In genomic region chr10:53770903-53771302, GRCh38 we compare ENCODE assay signal across 28 cellular contexts.
"Had no signal": no experiment of that assay in that cellular context is flagged by ENCODE, and none has a peak within 500 bp of the region (broad histone marks: within the 10 kb centered on the region; RNA-seq: fewer than 3 reads in every experiment).

No MANE protein-coding gene starts in this region.

- H3K9me3 ChIP-seq: ovary, psoas muscle, right lobe of liver, sigmoid colon, thoracic aorta, thyroid gland, tibial nerve, upper lobe of left lung, vagina had no signal

- H3K4me3 ChIP-seq: neural progenitor cell, ovary, psoas muscle, right lobe of liver, sigmoid colon, spleen, stomach, thoracic aorta, thyroid gland, tibial nerve, upper lobe of left lung, vagina had no signal

- H2AFZ ChIP-seq: neural progenitor cell, parathyroid adenoma had no signal

- H3K27me3 ChIP-seq: neural progenitor cell, ovary, right lobe of liver, sigmoid colon, spleen, stomach, thyroid gland, tibial nerve, upper lobe of left lung, vagina had no signal

- DNase-seq: naive thymus-derived CD8-positive, alpha-beta T cell; nephron progenitor cell; occipital lobe; ovary; posterior cingulate gyrus; psoas muscle; right cardiac atrium; right lobe of liver; sigmoid colon; small intestine; spleen; stimulated activated CD4-positive, alpha-beta T cell treated with anti-CD3 and anti-CD28 coated beads, Interleukin-12 subunit alpha, Interleukin-12 subunit beta, amount 100 ng/mL, for 4 hours; stimulated activated CD4-positive, alpha-beta T cell treated with anti-CD3 and anti-CD28 coated beads, Interleukin-1b, Interleukin-23, amount 100 ng/mL, for 48 hours; stimulated activated CD4-positive, alpha-beta T cell treated with anti-CD3 and anti-CD28 coated beads, Interleukin-4, amount 100 ng/mL, for 1 hour; stimulated activated CD4-positive, alpha-beta T cell treated with anti-CD3 and anti-CD28 coated beads, Interleukin-4, amount 100 ng/mL, for 4 hours; stimulated activated CD8-positive, alpha-beta memory T cell treated with anti-CD3 and anti-CD28 coated beads, Interleukin-4, amount 100 ng/mL, for 48 hours; stimulated activated naive CD4-positive, alpha-beta T cell; stomach; thyroid gland; trophoblast cell; upper lobe of left lung had no signal

- H3K36me3 ChIP-seq: neural progenitor cell, ovary, right lobe of liver, sigmoid colon, spleen, stomach, thoracic aorta, thyroid gland, tibial nerve, upper lobe of left lung, vagina had no signal

- H3K4me2 ChIP-seq: neural progenitor cell had no signal

- H3K79me2 ChIP-seq: parathyroid adenoma had no signal

- H3K9ac ChIP-seq: neural progenitor cell, parathyroid adenoma had no signal

- H3K27ac ChIP-seq: neural progenitor cell, ovary, parathyroid adenoma, psoas muscle, right lobe of liver, sigmoid colon, spleen, stomach, thoracic aorta, thyroid gland, tibial nerve, upper lobe of left lung, vagina had no signal

- ATAC-seq: naive thymus-derived CD8-positive, alpha-beta T cell; natural killer cell treated with Interleukin-12 subunit alpha and Interleukin-12 subunit beta and Interleukin-15 and Interleukin-18, amount 100 ng/mL, for 72 hours; psoas muscle; right cardiac atrium; right lobe of liver; stimulated activated memory B cell treated with anti-CD40 and anti-IgM and Interleukin-4, amounts not matched to agents 10 μg/mL and 1 μg/mL and 100 μg/mL, for 72 hours had no signal

- H3K4me1 ChIP-seq: neural progenitor cell, parathyroid adenoma, psoas muscle, right lobe of liver, sigmoid colon, spleen, stomach, thyroid gland, tibial nerve, upper lobe of left lung, vagina had no signal
